Comparison of ENCODE assay signal across 13 cellular contexts in the genomic region with DNA sequence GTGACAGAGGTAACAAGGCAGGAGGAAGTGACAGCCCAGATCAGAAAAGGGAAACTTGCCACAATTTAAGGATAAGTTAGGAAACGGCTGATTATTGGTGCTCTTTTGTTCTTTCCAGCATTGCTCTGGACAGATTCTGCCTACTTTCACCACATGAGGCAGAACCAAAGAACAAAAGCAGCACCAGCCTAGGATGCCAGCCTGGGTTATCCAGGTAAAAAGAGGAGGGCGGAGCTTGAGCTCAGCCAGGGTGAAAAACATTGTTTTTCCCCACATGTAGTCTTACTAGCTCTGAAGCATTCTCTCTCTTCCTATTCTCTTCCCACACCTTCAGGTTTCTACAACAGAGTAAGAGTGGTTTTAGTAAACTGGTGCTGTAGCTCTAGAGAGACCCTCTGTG.
DNase-seq lines count a peak whose midpoint lies in the region; ATAC-seq and TF ChIP-seq lines count a peak whose summit lies in the region.
"Had no signal": no experiment of that assay in that cellular context is flagged by ENCODE, and none has a peak within 500 bp of the region (broad histone marks: within the 10 kb centered on the region; RNA-seq: fewer than 3 reads in every experiment).

No MANE protein-coding gene starts in this region.

- no peak overlapping the region for H2BK20ac ChIP-seq in IMR-90 (ENCODE audit: low read depth, low read length)

- H3K4me3 ChIP-seq in IMR-90 (ENCODE audit: insufficient read depth, low read depth, low read length) (no peak overlapping the region), OCI-LY3 (ENCODE audit: low read length) (no peak overlapping the region)
- H3K4me3 ChIP-seq: A549 had no signal

- TF ChIP-seq RAD21 in IMR-90 (IDR thresholded peaks at IDR 0.05; ENCODE audit: low read length): no peak

- H3K14ac ChIP-seq in IMR-90 (replicated peaks; ENCODE audit: low read depth, low read length): no peak overlapping the region

- H3K27me3 ChIP-seq in IMR-90 (ENCODE audit: control insufficient read depth, insufficient read depth, low read length) (no peaks in the 10 kb centered on the region), OCI-LY3 (ENCODE audit: low read depth, low read length) (no peaks in the 10 kb centered on the region)

- CTCF ChIA-PET in IMR-90 (lab: Yijun Ruan, JAX): no interaction called here

- no peak for TF ChIP-seq CTCF in IMR-90 (conservative IDR thresholded peaks at IDR 0.05; ENCODE audit: low read depth, low read length)
- TF ChIP-seq CTCF in OCI-LY3 (IDR thresholded peaks at IDR 0.05; ENCODE audit: low read depth, low read length): no peak

- POLR2A ChIA-PET in IMR-90 (lab: Charles Lee; ENCODE audit: unreplicated experiment): no interaction called here

- dilution Hi-C loops in IMR-90 (cut with HindIII; ENCODE audit: low sequenced_read_pairs, unreplicated experiment): no loop called here

- H3K4me1 ChIP-seq in IMR-90 (ENCODE audit: control insufficient read depth, insufficient read depth, low read length) (peaks cover 7% of the 10 kb centered on the region), OCI-LY3 (ENCODE audit: low read length) (peaks cover 3% of the 10 kb centered on the region; the same call in 1 of the 2 replicates)
- H3K4me1 ChIP-seq: A549 had no signal

- no TSS peak for BruUV-seq in IMR-90 (replicated peaks; lab: Mats Ljungman, UMichigan)

- DNase-seq in IMR-90: no peak
- DNase-seq in iPS-NIHi11 (ENCODE audit: low spot score): peak; percentile 6
- no peak for DNase-seq in stimulated activated naive CD8-positive, alpha-beta T cell treated with anti-CD3 and anti-CD28 coated beads, Interleukin-15, Interleukin-2, amounts not matched to agents 100 U/mL and 50 U/mL, for 24 hours
- DNase-seq in NCI-H1694 treated with DMSO at 0.1 percent for 48 hours (lab: John Stamatoyannopoulos, UW): no peak
- DNase-seq in left cardiac atrium: no peak
- DNase-seq: CD8-positive, alpha-beta T cell; COR-L47; DND-41; GDM1; HCEC 1CT; HFFc6 had no signal

- peak overlapping the region; percentile 20; the same call in 1 of the 2 replicates for H2AK5ac ChIP-seq in IMR-90 (ENCODE audit: low read depth, low read length)

- H4K91ac ChIP-seq in IMR-90 (ENCODE audit: insufficient read depth, low read depth, low read length): no peak overlapping the region

- H3K9ac ChIP-seq in IMR-90 (ENCODE audit: low read depth, low read length) (no peak overlapping the region), OCI-LY3 (ENCODE audit: low read length) (no peak overlapping the region)

- H3K4ac ChIP-seq in IMR-90 (ENCODE audit: low read depth, low read length): no peak overlapping the region

- H2BK120ac ChIP-seq in IMR-90 (ENCODE audit: low read depth, low read length): no peak overlapping the region; the same call in 1 of the 2 replicates

- no peak overlapping the region for H3K23ac ChIP-seq in IMR-90 (ENCODE audit: low read depth, low read length)

- peaks cover 2% of the 10 kb centered on the region; the same call in 1 of the 2 replicates for H3K9me3 ChIP-seq in IMR-90 (ENCODE audit: control insufficient read depth, insufficient read depth, low read length)
- H3K9me3 ChIP-seq in OCI-LY3 (ENCODE audit: insufficient read depth, low read length): no peaks in the 10 kb centered on the region
- H3K9me3 ChIP-seq: A549 had no signal

- no peak overlapping the region for H3K27ac ChIP-seq in IMR-90 (ENCODE audit: insufficient read depth, low read length)
- H3K27ac ChIP-seq in OCI-LY3 (ENCODE audit: low read length): no peak overlapping the region
- H3K27ac ChIP-seq: A549 had no signal

- H3K18ac ChIP-seq in IMR-90 (ENCODE audit: low read depth, low read length): no peak overlapping the region

- no peaks in the 10 kb centered on the region for H4K20me1 ChIP-seq in IMR-90 (ENCODE audit: insufficient read depth, low read length)
- no peaks in the 10 kb centered on the region for H4K20me1 ChIP-seq in OCI-LY3 (ENCODE audit: insufficient read depth, low read length)

- no peaks in the 10 kb centered on the region for H3K79me1 ChIP-seq in IMR-90 (ENCODE audit: low read depth in 1 of 2, low read length in 2 of 2)

- in situ Hi-C loops in IMR-90 (cut with MboI; ENCODE audit: low sequenced_read_pairs): no loop called here

- intact Hi-C loops in IMR-90 (cut with micrococcal nuclease): no loop called here
- intact Hi-C loops in left cardiac atrium (cut with DNase I): no loop called here

- ATAC-seq in IMR-90 (ENCODE audit: low read depth): no peak
- no peak for ATAC-seq in stimulated activated naive CD8-positive, alpha-beta T cell treated with anti-CD3 and anti-CD28 coated beads, Interleukin-15, Interleukin-2, amounts not matched to agents 100 U/mL and 50 U/mL, for 24 hours
- no peak for ATAC-seq in left cardiac atrium
- ATAC-seq: A549; CD8-positive, alpha-beta T cell had no signal

- no peak overlapping the region for H2AK9ac ChIP-seq in IMR-90 (replicated peaks; ENCODE audit: low read depth, low read length, poor library complexity)

- no peak for TF ChIP-seq POLR2A in IMR-90 (IDR thresholded peaks at IDR 0.05; ENCODE audit: low read depth, low read length)

- H3K36me3 ChIP-seq in IMR-90 (ENCODE audit: control insufficient read depth, insufficient read depth, low read length) (no peaks in the 10 kb centered on the region), OCI-LY3 (replicated peaks; ENCODE audit: low read depth, low read length) (no peaks in the 10 kb centered on the region)

- 0 out of 3 replicates have a peak overlapping the region, but pooled peaks have one; percentile 31 for H2BK15ac ChIP-seq in IMR-90 (ENCODE audit: low read depth, low read length)

- no peak overlapping the region for H4K8ac ChIP-seq in IMR-90 (ENCODE audit: low read depth in 2 of 2, low read length in 2 of 2)

- H4K5ac ChIP-seq in IMR-90 (ENCODE audit: low read depth, low read length): no peak overlapping the region

- H2AFZ ChIP-seq in IMR-90 (replicated peaks; ENCODE audit: low read length, poor library complexity) (no peak overlapping the region), OCI-LY3 (ENCODE audit: low read depth, low read length) (peak overlapping the region; percentile 37; the same call in 1 of the 2 replicates)

- no peaks in the 10 kb centered on the region for H3K9me1 ChIP-seq in IMR-90 (ENCODE audit: insufficient read depth, low read length)

- no peak overlapping the region for H3K56ac ChIP-seq in IMR-90 (ENCODE audit: extremely low read depth, insufficient read depth, low read length)

- H3K79me2 ChIP-seq in OCI-LY3 (ENCODE audit: low read length): no peaks in the 10 kb centered on the region

- H2BK5ac ChIP-seq in IMR-90 (ENCODE audit: low read depth, low read length, poor library complexity, severe bottlenecking): no peak overlapping the region

- WGBS in IMR-90 (ENCODE audit: extremely low coverage in 2 of 2, insufficient read length in 1 of 2), 2 experiments: no CpG with 5 or more reads among the region's 2 CpGs

- H3K4me2 ChIP-seq in IMR-90 (ENCODE audit: low read depth, low read length): no peak overlapping the region
- H3K4me2 ChIP-seq in OCI-LY3 (ENCODE audit: low read length): no peak overlapping the region
- H3K4me2 ChIP-seq: A549 had no signal

TF ChIP-seq in IMR-90, 13 proteins besides CTCF, POLR2A, EP300 and RAD21:
- no peak for TF ChIP-seq USF2 (IDR thresholded peaks at IDR 0.05; ENCODE audit: low read depth, low read length)
- no peak for TF ChIP-seq MAFK (IDR thresholded peaks at IDR 0.05; ENCODE audit: low read depth, low read length)
